In the genomic region with DNA sequence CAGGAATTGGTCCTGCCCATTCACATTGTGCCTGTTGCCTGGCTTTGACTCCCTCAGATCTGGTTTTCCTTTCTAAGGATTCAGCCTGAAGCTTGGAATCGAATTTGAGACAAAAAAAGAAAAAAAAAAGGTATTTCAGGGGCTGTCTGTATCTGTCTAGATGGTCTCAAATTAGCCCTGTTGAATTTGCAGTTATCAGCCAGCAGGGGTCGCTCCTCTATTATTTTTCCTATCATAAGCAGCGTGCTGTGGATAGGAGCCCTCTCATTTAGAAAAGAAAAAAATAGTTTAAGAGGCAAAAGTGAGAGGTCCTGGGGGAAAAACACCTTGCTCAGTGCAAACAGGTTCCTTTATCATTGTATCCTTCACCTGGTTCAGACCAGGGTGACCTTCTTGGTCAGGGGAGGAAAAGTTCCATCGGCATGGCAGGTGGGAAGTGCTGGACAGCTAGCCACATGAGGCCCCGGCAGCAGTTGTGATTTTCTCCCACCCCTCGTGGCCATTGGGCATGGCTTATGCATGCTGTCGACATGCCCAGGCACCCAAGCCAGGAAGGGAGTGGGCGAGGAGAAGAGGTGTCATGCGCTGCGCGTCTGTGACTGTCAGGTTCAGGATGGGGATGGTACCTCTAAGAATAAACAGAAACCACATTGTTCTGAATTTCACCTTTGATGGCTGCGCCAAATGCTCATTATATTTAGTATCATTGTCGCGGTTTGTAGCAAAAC, we compare ENCODE assay signal across 14 cellular contexts. TPM values are rescaled to one million over a fixed set of nuclear protein-coding genes. Genes with fewer than 3 reads are reported as not detected.
DNase-seq lines count a peak whose midpoint lies in the region; ATAC-seq, FAIRE-seq and TF ChIP-seq lines count a peak whose summit lies in the region.
"Had no signal": no experiment of that assay in that cellular context is flagged by ENCODE, and none has a peak within 500 bp of the region (broad histone marks: within the 10 kb centered on the region; RNA-seq: fewer than 3 reads in every experiment).

No MANE protein-coding gene starts in this region.

- no peak overlapping the region for H3K27ac Mint-ChIP-seq in stimulated activated effector memory CD8-positive, alpha-beta T cell treated with anti-CD3 and anti-CD28 coated beads, Interleukin-12 subunit alpha, Interleukin-12 subunit beta, amount 100 ng/mL, for 72 hours
- H3K27ac Mint-ChIP-seq: CD8-positive, alpha-beta T cell had no signal

- no peak for ATAC-seq in stimulated activated effector memory CD8-positive, alpha-beta T cell treated with anti-CD3 and anti-CD28 coated beads, Interleukin-12 subunit alpha, Interleukin-12 subunit beta, amount 100 ng/mL, for 72 hours
- ATAC-seq: CD8-positive, alpha-beta T cell; left lung; upper lobe of right lung had no signal

- peaks cover 9% of the 10 kb centered on the region for H3K9me3 Mint-ChIP-seq in stimulated activated effector memory CD8-positive, alpha-beta T cell treated with anti-CD3 and anti-CD28 coated beads, Interleukin-12 subunit alpha, Interleukin-12 subunit beta, amount 100 ng/mL, for 72 hours

- FAIRE-seq in H54 (lab: Jason Lieb, UNC), result no peak

- H3K27ac ChIP-seq in 22Rv1 (no peak overlapping the region), RWPE1 (no peak overlapping the region), esophagus squamous epithelium (no peak overlapping the region)
- H3K27ac ChIP-seq: esophagus muscularis mucosa, left lung, prostate gland, upper lobe of right lung had no signal

- TF ChIP-seq POLR2A in esophagus squamous epithelium (IDR thresholded peaks at IDR 0.05) (no peak), H54 (IDR thresholded peaks at IDR 0.05; ENCODE audit: low read depth, low read length) (no peak)

- H3K36me3 Mint-ChIP-seq in stimulated activated effector memory CD8-positive, alpha-beta T cell treated with anti-CD3 and anti-CD28 coated beads, Interleukin-12 subunit alpha, Interleukin-12 subunit beta, amount 100 ng/mL, for 72 hours, result no peaks in the 10 kb centered on the region
- H3K36me3 Mint-ChIP-seq: CD8-positive, alpha-beta T cell had no signal

- TF ChIP-seq CTCF in 22Rv1 (IDR thresholded peaks at IDR 0.05) (peak; percentile 55), GM12864 (IDR thresholded peaks at IDR 0.05; ENCODE audit: low read depth, low read length, missing control alignments) (peak; percentile 43), RWPE1 (conservative IDR thresholded peaks at IDR 0.05; ENCODE audit: low read depth) (0 out of 2 replicates have a peak, but pooled peaks have one; percentile 10), esophagus squamous epithelium (IDR thresholded peaks at IDR 0.05) (peak in 1 of 6 experiments; percentile 28)

- peaks cover 0 to 14% (median 0%) of the 10 kb centered on the region in 3 donors for H3K9me3 ChIP-seq in esophagus squamous epithelium
- H3K9me3 ChIP-seq: prostate gland had no signal

- no peaks in the 10 kb centered on the region for H3K27me3 ChIP-seq in esophagus squamous epithelium
- H3K27me3 ChIP-seq: esophagus muscularis mucosa, left lung, upper lobe of right lung had no signal

- H3K4me1 Mint-ChIP-seq in stimulated activated effector memory CD8-positive, alpha-beta T cell treated with anti-CD3 and anti-CD28 coated beads, Interleukin-12 subunit alpha, Interleukin-12 subunit beta, amount 100 ng/mL, for 72 hours, result no peaks in the 10 kb centered on the region

- intact Hi-C loops in esophagus squamous epithelium (cut with DNase I), result no loop called here

- H3K4me3 Mint-ChIP-seq in stimulated activated effector memory CD8-positive, alpha-beta T cell treated with anti-CD3 and anti-CD28 coated beads, Interleukin-12 subunit alpha, Interleukin-12 subunit beta, amount 100 ng/mL, for 72 hours, result no peak overlapping the region
- H3K4me3 Mint-ChIP-seq: CD8-positive, alpha-beta T cell had no signal

- H3K36me3 ChIP-seq in esophagus squamous epithelium, result no peaks in the 10 kb centered on the region
- H3K36me3 ChIP-seq: esophagus muscularis mucosa, left lung, prostate gland, upper lobe of right lung had no signal

- CTCF ChIA-PET in RWPE1 (lab: Yijun Ruan, JAX), result interaction anchor here (0.7 kb wide), 2 partner anchors 11 to 158 kb away, joined by 3 to 6 read pairs; no protein-coding TSS in a partner anchor

- POLR2A ChIA-PET in RWPE1 (lab: Yijun Ruan, JAX; ENCODE audit: low non-redundant PET), result no interaction called here

- DNase-seq in GM12864 (ENCODE audit: low read depth), result no peak
- no peak for DNase-seq in RWPE1 (ENCODE audit: low spot score)
- DNase-seq in fibroblast of peridontal ligament (ENCODE audit: extremely low read depth), result peak; percentile 8
- DNase-seq in stimulated activated effector memory CD8-positive, alpha-beta T cell treated with anti-CD3 and anti-CD28 coated beads, Interleukin-12 subunit alpha, Interleukin-12 subunit beta, amount 100 ng/mL, for 72 hours (ENCODE audit: low spot score in 2 of 2), result no peak
- no peak for DNase-seq in esophagus squamous epithelium (lab: John Stamatoyannopoulos, UW)
- no peak for DNase-seq in H54 (ENCODE audit: insufficient read length, low spot score)
- no peak for DNase-seq in cerebellum (ENCODE audit: low spot score)
- DNase-seq: CD8-positive, alpha-beta T cell; upper lobe of right lung had no signal

- 74 to 75% methylated on average over 14 of the region's 14 CpGs for WGBS in esophagus squamous epithelium, 2 donors

- no peaks in the 10 kb centered on the region for H3K4me1 ChIP-seq in esophagus squamous epithelium
- H3K4me1 ChIP-seq: esophagus muscularis mucosa, left lung, prostate gland, upper lobe of right lung had no signal

- H3K4me3 ChIP-seq in GM12864 (ENCODE audit: low read depth, low read length) (no peak overlapping the region), esophagus squamous epithelium (no peak overlapping the region)
- H3K4me3 ChIP-seq: esophagus muscularis mucosa, left lung, prostate gland, upper lobe of right lung had no signal

RNA-seq across cellular contexts. Expression of gene OR5AK2, which starts 13.1 kb away (rescaled TPM):
- total RNA-seq in esophagus squamous epithelium, result not detected
- total RNA-seq in cerebellum, result not detected
- total RNA-seq: activated CD8-positive, alpha-beta memory T cell treated with anti-CD3 and anti-CD28 coated beads for 36 hours; CD8-positive, alpha-beta T cell; esophagus muscularis mucosa; left lung; prostate gland; upper lobe of right lung had no signal
